ENCODE assay signal across 10 cellular contexts in the genomic region with DNA sequence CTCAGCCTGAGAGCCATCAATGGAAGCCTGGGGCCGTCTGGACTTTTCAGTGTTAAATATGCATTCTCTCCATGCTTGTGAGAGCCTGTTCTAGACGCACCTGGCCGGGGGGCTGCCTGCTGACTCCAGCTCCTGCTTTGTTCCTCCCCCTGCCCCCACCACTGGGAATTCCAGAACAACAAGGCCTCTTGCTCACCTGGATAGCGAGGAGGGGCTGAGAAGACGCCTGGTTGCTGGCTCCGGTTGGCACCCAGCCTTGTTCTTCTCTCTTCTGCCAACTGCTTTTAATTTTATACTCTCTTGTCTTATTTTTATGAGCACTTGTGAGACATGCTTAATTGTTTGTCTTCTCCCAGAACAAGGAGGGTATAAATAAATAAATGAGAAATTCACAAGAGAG.
"Had no signal": no experiment of that assay in that cellular context is flagged by ENCODE, and none has a peak within 500 bp of the region (broad histone marks: within the 10 kb centered on the region; RNA-seq: fewer than 3 reads in every experiment).

No MANE protein-coding gene starts in this region.

- H3K27me3 ChIP-seq: body of pancreas, neural progenitor cell, pancreas had no signal

- H2AFZ ChIP-seq: neural progenitor cell had no signal

- H3K4me1 ChIP-seq: neural progenitor cell, pancreas had no signal

- H3K4me2 ChIP-seq: neural progenitor cell had no signal

- H3K27ac Mint-ChIP-seq: activated CD8-positive, alpha-beta T cell treated with anti-CD3 and anti-CD28 coated beads, Interleukin-2, amount 10 ng/mL, durations not matched to agents 7 days and 5 days; activated naive CD8-positive, alpha-beta T cell; activated T-cell treated with anti-CD3 and anti-CD28 coated beads, Interleukin-2, amount 50 U/mL, for 72 hours; stimulated activated effector memory CD8-positive, alpha-beta T cell treated with anti-CD3 and anti-CD28 coated beads, Interleukin-12 subunit alpha, Interleukin-12 subunit beta, amount 100 ng/mL, for 72 hours had no signal

- H3K4me3 Mint-ChIP-seq: activated CD8-positive, alpha-beta T cell treated with anti-CD3 and anti-CD28 coated beads, Interleukin-2, amount 10 ng/mL, durations not matched to agents 7 days and 5 days; activated naive CD8-positive, alpha-beta T cell; stimulated activated effector memory CD8-positive, alpha-beta T cell treated with anti-CD3 and anti-CD28 coated beads, Interleukin-12 subunit alpha, Interleukin-12 subunit beta, amount 100 ng/mL, for 72 hours had no signal

- H3K9me3 Mint-ChIP-seq: activated T-cell treated with anti-CD3 and anti-CD28 coated beads, Interleukin-2, amount 50 U/mL, for 72 hours; neural progenitor cell; stimulated activated effector memory CD8-positive, alpha-beta T cell treated with anti-CD3 and anti-CD28 coated beads, Interleukin-12 subunit alpha, Interleukin-12 subunit beta, amount 100 ng/mL, for 72 hours had no signal

- H3K27ac ChIP-seq: body of pancreas, esophagus squamous epithelium, neural progenitor cell, pancreas, thoracic aorta had no signal

- H3K36me3 Mint-ChIP-seq: activated naive CD8-positive, alpha-beta T cell; naive B cell; neural progenitor cell; stimulated activated effector memory CD8-positive, alpha-beta T cell treated with anti-CD3 and anti-CD28 coated beads, Interleukin-12 subunit alpha, Interleukin-12 subunit beta, amount 100 ng/mL, for 72 hours had no signal

- H3K4me3 ChIP-seq: body of pancreas, esophagus squamous epithelium, neural progenitor cell, pancreas, thoracic aorta had no signal

- H3K36me3 ChIP-seq: esophagus squamous epithelium, neural progenitor cell, pancreas, thoracic aorta had no signal

- H3K9me3 ChIP-seq: body of pancreas, esophagus squamous epithelium, pancreas, thoracic aorta had no signal

- DNase-seq: esophagus squamous epithelium had no signal
